8 cellular contexts compared by ENCODE assay signal in the genomic region with DNA sequence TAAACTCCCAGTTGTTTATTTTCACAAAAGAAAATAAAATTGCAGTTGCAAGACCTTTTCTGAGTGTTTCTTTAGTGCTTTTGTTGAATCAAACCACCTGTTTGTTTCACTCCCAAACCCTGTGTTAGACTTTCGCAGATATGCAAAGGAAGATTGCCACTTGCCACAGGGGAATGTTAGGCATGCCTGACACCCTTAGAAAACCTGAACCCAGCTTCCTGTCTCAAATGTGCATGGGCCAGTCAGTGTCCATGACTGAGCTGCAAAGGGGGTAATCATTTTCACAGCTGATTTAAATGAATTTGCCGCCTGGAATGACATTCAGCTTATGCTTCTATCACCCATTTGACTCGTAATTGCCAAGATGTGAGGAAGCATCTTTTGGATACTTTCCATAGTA. TPM values are rescaled to one million over a fixed set of nuclear protein-coding genes. Genes with fewer than 3 reads are reported as not detected.
DNase-seq lines count a peak whose midpoint lies in the region; ATAC-seq lines count a peak whose summit lies in the region.

No MANE protein-coding gene starts in this region.

- POLR2A ChIA-PET in activated CD4-positive, alpha-beta memory T cell treated with anti-CD3 and anti-CD28 coated beads for 36 hours (lab: Charles Lee), result interaction anchor here (1.0 to 3.1 kb wide), 4 partner anchors 9 to 228 kb away, joined by 3 to 14 read pairs (median 4); a partner anchor contains a TSS
- POLR2A ChIA-PET in activated CD4-positive, alpha-beta memory T cell treated with anti-CD3 and anti-CD28 coated beads, Interleukin-2, amount 10 ng/mL, durations not matched to agents 7 days and 5 days (lab: Charles Lee), result interaction anchor here (2.5 to 7.1 kb wide), 3 partner anchors 10 to 44 kb away, joined by 13 to 42 read pairs (median 29); a partner anchor contains a TSS

- peaks cover 31% of the 10 kb centered on the region for H3K4me1 Mint-ChIP-seq in activated CD4-positive, alpha-beta memory T cell treated with anti-CD3 and anti-CD28 coated beads for 36 hours (ENCODE audit: low read depth)
- H3K4me1 Mint-ChIP-seq in activated CD4-positive, alpha-beta memory T cell treated with anti-CD3 and anti-CD28 coated beads, Interleukin-2, amount 10 ng/mL, durations not matched to agents 7 days and 5 days, result peaks cover 33% of the 10 kb centered on the region
- H3K4me1 Mint-ChIP-seq in activated naive CD8-positive, alpha-beta T cell treated with anti-CD3 and anti-CD28 coated beads for 36 hours, result peaks cover 27% of the 10 kb centered on the region
- H3K4me1 Mint-ChIP-seq in stimulated activated effector memory CD8-positive, alpha-beta T cell treated with anti-CD3 and anti-CD28 coated beads, Interleukin-12 subunit alpha, Interleukin-12 subunit beta, amount 100 ng/mL, for 72 hours, result peaks cover 52% of the 10 kb centered on the region

- intact Hi-C loops in activated CD4-positive, alpha-beta memory T cell treated with anti-CD3 and anti-CD28 coated beads for 36 hours (cut with micrococcal nuclease), result loop anchor here (1.0 to 2.0 kb wide), 2 partner anchors 8 to 16 kb away; a partner anchor contains a TSS

- ATAC-seq in HG02759 (IDR thresholded peaks at IDR 0.05; ENCODE audit: unreplicated experiment) (peak; percentile 60), GM19452 (IDR thresholded peaks at IDR 0.05; ENCODE audit: unreplicated experiment) (no peak)
- ATAC-seq in stimulated activated effector memory CD8-positive, alpha-beta T cell treated with anti-CD3 and anti-CD28 coated beads, Interleukin-12 subunit alpha, Interleukin-12 subunit beta, amount 100 ng/mL, for 72 hours, result no peak

- CTCF ChIA-PET in activated CD4-positive, alpha-beta memory T cell treated with anti-CD3 and anti-CD28 coated beads for 36 hours (lab: Charles Lee), result interaction anchor here (1.0 to 3.6 kb wide), 3 partner anchors 11 to 292 kb away, joined by 3 to 31 read pairs (median 6); no protein-coding TSS in a partner anchor
- CTCF ChIA-PET in activated CD4-positive, alpha-beta memory T cell treated with anti-CD3 and anti-CD28 coated beads, Interleukin-2, amount 10 ng/mL, durations not matched to agents 7 days and 5 days (lab: Charles Lee), result interaction anchor here (1.0 to 3.3 kb wide), 2 partner anchors 10 to 242 kb away, joined by 3 to 34 read pairs; no protein-coding TSS in a partner anchor

- no peaks in the 10 kb centered on the region for H3K9me3 Mint-ChIP-seq in activated CD4-positive, alpha-beta memory T cell treated with anti-CD3 and anti-CD28 coated beads for 36 hours
- no peaks in the 10 kb centered on the region for H3K9me3 Mint-ChIP-seq in activated CD4-positive, alpha-beta memory T cell treated with anti-CD3 and anti-CD28 coated beads, Interleukin-2, amount 10 ng/mL, durations not matched to agents 7 days and 5 days
- no peaks in the 10 kb centered on the region for H3K9me3 Mint-ChIP-seq in activated naive CD8-positive, alpha-beta T cell treated with anti-CD3 and anti-CD28 coated beads for 36 hours
- no peaks in the 10 kb centered on the region for H3K9me3 Mint-ChIP-seq in stimulated activated effector memory CD8-positive, alpha-beta T cell treated with anti-CD3 and anti-CD28 coated beads, Interleukin-12 subunit alpha, Interleukin-12 subunit beta, amount 100 ng/mL, for 72 hours

- no peaks in the 10 kb centered on the region for H3K27me3 Mint-ChIP-seq in activated CD4-positive, alpha-beta memory T cell treated with anti-CD3 and anti-CD28 coated beads for 36 hours
- no peaks in the 10 kb centered on the region for H3K27me3 Mint-ChIP-seq in activated CD4-positive, alpha-beta memory T cell treated with anti-CD3 and anti-CD28 coated beads, Interleukin-2, amount 10 ng/mL, durations not matched to agents 7 days and 5 days
- H3K27me3 Mint-ChIP-seq in activated naive CD8-positive, alpha-beta T cell treated with anti-CD3 and anti-CD28 coated beads for 36 hours, result no peaks in the 10 kb centered on the region

- H3K27ac Mint-ChIP-seq in activated CD4-positive, alpha-beta memory T cell treated with anti-CD3 and anti-CD28 coated beads for 36 hours, result no peak overlapping the region
- no peak overlapping the region for H3K27ac Mint-ChIP-seq in activated CD4-positive, alpha-beta memory T cell treated with anti-CD3 and anti-CD28 coated beads, Interleukin-2, amount 10 ng/mL, durations not matched to agents 7 days and 5 days
- H3K27ac Mint-ChIP-seq in activated naive CD8-positive, alpha-beta T cell treated with anti-CD3 and anti-CD28 coated beads for 36 hours, result peak overlapping the region; percentile 77
- H3K27ac Mint-ChIP-seq in stimulated activated effector memory CD8-positive, alpha-beta T cell treated with anti-CD3 and anti-CD28 coated beads, Interleukin-12 subunit alpha, Interleukin-12 subunit beta, amount 100 ng/mL, for 72 hours, result peak overlapping the region; percentile 88

- no peak for DNase-seq in activated CD4-positive, alpha-beta memory T cell treated with anti-CD3 and anti-CD28 coated beads for 36 hours
- DNase-seq in activated CD4-positive, alpha-beta memory T cell treated with anti-CD3 and anti-CD28 coated beads, Interleukin-2, amount 10 ng/mL, durations not matched to agents 7 days and 5 days, result no peak
- DNase-seq in activated naive CD8-positive, alpha-beta T cell treated with anti-CD3 and anti-CD28 coated beads for 36 hours, result no peak
- no peak for DNase-seq in stimulated activated effector memory CD8-positive, alpha-beta T cell treated with anti-CD3 and anti-CD28 coated beads, Interleukin-12 subunit alpha, Interleukin-12 subunit beta, amount 100 ng/mL, for 72 hours (ENCODE audit: low spot score in 2 of 2)
- DNase-seq in CD1c-positive myeloid dendritic cell (ENCODE audit: extremely low spot score), result no peak
- DNase-seq in NCI-H1092 treated with DMSO at 0.1 percent for 48 hours (lab: John Stamatoyannopoulos, UW), result no peak

- H3K4me3 Mint-ChIP-seq in activated CD4-positive, alpha-beta memory T cell treated with anti-CD3 and anti-CD28 coated beads for 36 hours, result peak overlapping the region; percentile 60
- no peak overlapping the region for H3K4me3 Mint-ChIP-seq in activated CD4-positive, alpha-beta memory T cell treated with anti-CD3 and anti-CD28 coated beads, Interleukin-2, amount 10 ng/mL, durations not matched to agents 7 days and 5 days
- H3K4me3 Mint-ChIP-seq in activated naive CD8-positive, alpha-beta T cell treated with anti-CD3 and anti-CD28 coated beads for 36 hours, result peak overlapping the region; percentile 64
- peak overlapping the region; percentile 71 for H3K4me3 Mint-ChIP-seq in stimulated activated effector memory CD8-positive, alpha-beta T cell treated with anti-CD3 and anti-CD28 coated beads, Interleukin-12 subunit alpha, Interleukin-12 subunit beta, amount 100 ng/mL, for 72 hours

- H3K36me3 Mint-ChIP-seq in activated CD4-positive, alpha-beta memory T cell treated with anti-CD3 and anti-CD28 coated beads for 36 hours, result peaks cover 7% of the 10 kb centered on the region
- H3K36me3 Mint-ChIP-seq in activated CD4-positive, alpha-beta memory T cell treated with anti-CD3 and anti-CD28 coated beads, Interleukin-2, amount 10 ng/mL, durations not matched to agents 7 days and 5 days (ENCODE audit: low read depth), result peaks cover 24% of the 10 kb centered on the region
- H3K36me3 Mint-ChIP-seq in activated naive CD8-positive, alpha-beta T cell treated with anti-CD3 and anti-CD28 coated beads for 36 hours, result peaks cover 15% of the 10 kb centered on the region
- H3K36me3 Mint-ChIP-seq in stimulated activated effector memory CD8-positive, alpha-beta T cell treated with anti-CD3 and anti-CD28 coated beads, Interleukin-12 subunit alpha, Interleukin-12 subunit beta, amount 100 ng/mL, for 72 hours, result peaks cover 44% of the 10 kb centered on the region

RNA-seq across cellular contexts. Expression of a gene that starts 17.5 kb away (rescaled TPM):
- total RNA-seq in activated CD4-positive, alpha-beta memory T cell treated with anti-CD3 and anti-CD28 coated beads for 36 hours, result 10 to 100 TPM; 84.8 to 85.9 TPM
- total RNA-seq in activated CD4-positive, alpha-beta memory T cell treated with anti-CD3 and anti-CD28 coated beads, Interleukin-2, amount 10 ng/mL, durations not matched to agents 7 days and 5 days, result 100 to 1,000 TPM; 129 to 131 TPM
- total RNA-seq in activated naive CD8-positive, alpha-beta T cell treated with anti-CD3 and anti-CD28 coated beads for 36 hours, result 10 to 100 TPM; 74.9 to 77.2 TPM

RNA-seq across cellular contexts. Expression of a gene that starts 44.0 kb away (rescaled TPM):
- total RNA-seq in activated CD4-positive, alpha-beta memory T cell treated with anti-CD3 and anti-CD28 coated beads for 36 hours, result 10 to 100 TPM; 22.6 to 22.8 TPM
- total RNA-seq in activated CD4-positive, alpha-beta memory T cell treated with anti-CD3 and anti-CD28 coated beads, Interleukin-2, amount 10 ng/mL, durations not matched to agents 7 days and 5 days, result 10 to 100 TPM; 30.1 to 31.1 TPM
- 10 to 100 TPM; 21.5 to 23.3 TPM for total RNA-seq in activated naive CD8-positive, alpha-beta T cell treated with anti-CD3 and anti-CD28 coated beads for 36 hours

RNA-seq across cellular contexts. Expression of a gene that starts 44.2 kb away (rescaled TPM):
- total RNA-seq in activated CD4-positive, alpha-beta memory T cell treated with anti-CD3 and anti-CD28 coated beads for 36 hours, result 10 to 100 TPM; 11.1 to 15.0 TPM
- 10 to 100 TPM; 19.2 to 19.4 TPM for total RNA-seq in activated CD4-positive, alpha-beta memory T cell treated with anti-CD3 and anti-CD28 coated beads, Interleukin-2, amount 10 ng/mL, durations not matched to agents 7 days and 5 days
- total RNA-seq in activated naive CD8-positive, alpha-beta T cell treated with anti-CD3 and anti-CD28 coated beads for 36 hours, result 10 to 100 TPM in 1 of 2 experiments, 1 to 10 TPM in 1; 9.8 to 11.3 TPM

Comparison
In these comparisons a context has a peak if more than half of its experiments do, and no peak if none do; other contexts are left out.
1. H3K27ac Mint-ChIP-seq: peak in activated naive CD8-positive, alpha-beta T cell treated with anti-CD3 and anti-CD28 coated beads for 36 hours (single experiment) and stimulated activated effector memory CD8-positive, alpha-beta T cell treated with anti-CD3 and anti-CD28 coated beads, Interleukin-12 subunit alpha, Interleukin-12 subunit beta, amount 100 ng/mL, for 72 hours (single experiment); none in activated CD4-positive, alpha-beta memory T cell treated with anti-CD3 and anti-CD28 coated beads for 36 hours (single experiment) and activated CD4-positive, alpha-beta memory T cell treated with anti-CD3 and anti-CD28 coated beads, Interleukin-2, amount 10 ng/mL, durations not matched to agents 7 days and 5 days (single experiment).